In genomic region chr17:45896803-45897693, GRCh38 we compare ENCODE assay signal across 16 cellular contexts. TPM values are rescaled to one million over a fixed set of nuclear protein-coding genes. Genes with fewer than 3 reads are reported as not detected.
DNase-seq lines count a peak whose midpoint lies in the region; ATAC-seq lines count a peak whose summit lies in the region.
"Had no signal": no experiment of that assay in that cellular context is flagged by ENCODE, and none has a peak within 500 bp of the region (broad histone marks: within the 10 kb centered on the region; RNA-seq: fewer than 3 reads in every experiment).

No MANE protein-coding gene starts in this region.

- no peak overlapping the region for H3K27ac Mint-ChIP-seq in CD4-positive, alpha-beta memory T cell
- H3K27ac Mint-ChIP-seq in naive thymus-derived CD4-positive, alpha-beta T cell = no peak overlapping the region
- H3K27ac Mint-ChIP-seq: activated B cell treated with CpG ODN at 0.5 μM for 24 hours; stimulated activated naive B cell treated with anti-CD40 and anti-IgM and Interleukin-4, amounts not matched to agents 10 μg/mL and 1 μg/mL and 100 μg/mL, for 72 hours had no signal

- peaks cover 4 to 39% (median 23%) of the 10 kb centered on the region in 4 donors for H3K4me1 Mint-ChIP-seq in CD4-positive, alpha-beta memory T cell
- peaks cover 6 to 32% (median 22%) of the 10 kb centered on the region in 7 donors for H3K4me1 Mint-ChIP-seq in naive thymus-derived CD4-positive, alpha-beta T cell

- H3K9me3 Mint-ChIP-seq in CD4-positive, alpha-beta memory T cell = no peaks in the 10 kb centered on the region
- no peaks in the 10 kb centered on the region for H3K9me3 Mint-ChIP-seq in naive thymus-derived CD4-positive, alpha-beta T cell
- H3K9me3 Mint-ChIP-seq: activated B cell treated with CpG ODN at 0.5 μM for 24 hours; stimulated activated naive B cell treated with anti-CD40 and anti-IgM and Interleukin-4, amounts not matched to agents 10 μg/mL and 1 μg/mL and 100 μg/mL, for 72 hours had no signal

- peak overlapping the region; percentile 42 to 79 (median 62) for H3K4me3 Mint-ChIP-seq in CD4-positive, alpha-beta memory T cell
- peak overlapping the region; percentile 23 to 94 (median 67) for H3K4me3 Mint-ChIP-seq in naive thymus-derived CD4-positive, alpha-beta T cell

- ATAC-seq in naive thymus-derived CD4-positive, alpha-beta T cell = no peak
- no peak for ATAC-seq in HG02981 (IDR thresholded peaks at IDR 0.05; ENCODE audit: unreplicated experiment)
- ATAC-seq in GM18502 (IDR thresholded peaks at IDR 0.05; ENCODE audit: poor library complexity, unreplicated experiment) = no peak
- ATAC-seq: stimulated activated naive B cell treated with anti-CD40 and anti-IgM and Interleukin-4, amounts not matched to agents 10 μg/mL and 1 μg/mL and 100 μg/mL, for 72 hours had no signal

- intact Hi-C loops in CD4-positive, alpha-beta memory T cell (cut with micrococcal nuclease) = no loop called here
- intact Hi-C loops in naive thymus-derived CD4-positive, alpha-beta T cell (cut with micrococcal nuclease) = loop anchor here (10.0 kb wide), 2 partner anchors 48 to 112 kb away; partner anchors contain the start of gene CRHR1 (in 1 of the 2)

- CTCF ChIA-PET in CD4-positive, alpha-beta memory T cell (lab: Charles Lee; ENCODE audit: partially characterized antibody) = no interaction called here
- CTCF ChIA-PET in naive thymus-derived CD4-positive, alpha-beta T cell (lab: Charles Lee) = no interaction called here

- DNase-seq in CD4-positive, alpha-beta memory T cell = no peak
- DNase-seq in H7 = peak; percentile 76
- peak; percentile 51 for DNase-seq in cerebellar cortex (ENCODE audit: low spot score)
- DNase-seq in naive thymus-derived CD4-positive, alpha-beta T cell = no peak
- DNase-seq in UCSD-AML1 (lab: John Stamatoyannopoulos, UW; ENCODE audit: unreplicated experiment) = no peak
- no peak for DNase-seq in glomerular visceral epithelial cell (ENCODE audit: extremely low spot score)
- DNase-seq: activated B cell treated with CpG ODN at 0.5 μM for 24 hours; EL; RPMI8226; small intestine; stimulated activated naive B cell treated with anti-CD40 and anti-IgM and Interleukin-4, amounts not matched to agents 10 μg/mL and 1 μg/mL and 100 μg/mL, for 72 hours had no signal

- H3K27me3 Mint-ChIP-seq in CD4-positive, alpha-beta memory T cell = peaks cover 24 to 38% of the 10 kb centered on the region in 2 donors
- H3K27me3 Mint-ChIP-seq in naive thymus-derived CD4-positive, alpha-beta T cell = peaks cover 41 to 73% (median 43%) of the 10 kb centered on the region in 5 donors

- no peak overlapping the region for H3K27ac ChIP-seq in CD4-positive, alpha-beta memory T cell (ENCODE audit: low read depth, low read length)
- no peak overlapping the region for H3K27ac ChIP-seq in naive thymus-derived CD4-positive, alpha-beta T cell (ENCODE audit: low read depth, low read length)

- H3K36me3 Mint-ChIP-seq in CD4-positive, alpha-beta memory T cell = no peaks in the 10 kb centered on the region
- no peaks in the 10 kb centered on the region for H3K36me3 Mint-ChIP-seq in naive thymus-derived CD4-positive, alpha-beta T cell
- H3K36me3 Mint-ChIP-seq: stimulated activated naive B cell treated with anti-CD40 and anti-IgM and Interleukin-4, amounts not matched to agents 10 μg/mL and 1 μg/mL and 100 μg/mL, for 72 hours had no signal

- no peak overlapping the region for H3K4me3 ChIP-seq in CD4-positive, alpha-beta memory T cell (ENCODE audit: low read length in 2 of 2)
- H3K4me3 ChIP-seq in H7 (ENCODE audit: insufficient read depth, low read depth, low read length) = peak overlapping the region; percentile 40; the same call in 1 of the 2 replicates
- H3K4me3 ChIP-seq in naive thymus-derived CD4-positive, alpha-beta T cell (ENCODE audit: low read length) = no peak overlapping the region

- no peaks in the 10 kb centered on the region for H3K9me3 ChIP-seq in CD4-positive, alpha-beta memory T cell (ENCODE audit: control insufficient read depth in 1 of 2, low read length in 2 of 2)
- no peaks in the 10 kb centered on the region for H3K9me3 ChIP-seq in naive thymus-derived CD4-positive, alpha-beta T cell (ENCODE audit: control insufficient read depth in 2 of 3, low read length in 3 of 3)

- H3K27me3 ChIP-seq in CD4-positive, alpha-beta memory T cell (ENCODE audit: insufficient read depth, low read length) = peaks cover 35% of the 10 kb centered on the region
- H3K27me3 ChIP-seq in H7 (ENCODE audit: control insufficient read depth, insufficient read depth, low read length) = peaks cover 72% of the 10 kb centered on the region
- peaks cover 20 to 34% of the 10 kb centered on the region in 2 donors for H3K27me3 ChIP-seq in naive thymus-derived CD4-positive, alpha-beta T cell (ENCODE audit: control insufficient read depth in 2 of 2, insufficient read depth in 2 of 2, low read length in 2 of 2)

- POLR2A ChIA-PET in CD4-positive, alpha-beta memory T cell (lab: Charles Lee; ENCODE audit: partially characterized antibody) = no interaction called here
- POLR2A ChIA-PET in naive thymus-derived CD4-positive, alpha-beta T cell (lab: Charles Lee) = no interaction called here

- H3K36me3 ChIP-seq in CD4-positive, alpha-beta memory T cell (ENCODE audit: insufficient read depth, low read length) = no peaks in the 10 kb centered on the region
- no peaks in the 10 kb centered on the region for H3K36me3 ChIP-seq in H7 (replicated peaks; ENCODE audit: control insufficient read depth, insufficient read depth, low read length)
- H3K36me3 ChIP-seq in naive thymus-derived CD4-positive, alpha-beta T cell (ENCODE audit: control insufficient read depth in 2 of 3, insufficient read depth in 3 of 3, low read length in 3 of 3) = no peaks in the 10 kb centered on the region

- peaks cover 25% of the 10 kb centered on the region for H3K4me1 ChIP-seq in CD4-positive, alpha-beta memory T cell (ENCODE audit: insufficient read depth, low read length)
- H3K4me1 ChIP-seq in naive thymus-derived CD4-positive, alpha-beta T cell (ENCODE audit: control insufficient read depth in 2 of 2, insufficient read depth in 2 of 2, low read length in 2 of 2) = peaks cover 7 to 27% of the 10 kb centered on the region in 2 donors

RNA-seq across cellular contexts. Expression of gene MAPT, which starts 2.7 kb away (rescaled TPM):
- total RNA-seq in CD4-positive, alpha-beta memory T cell = 1 to 10 TPM; 1.9 to 2.1 TPM
- polyA plus RNA-seq in CD4-positive, alpha-beta memory T cell = under 1 TPM; 0.22 to 0.39 TPM
- total RNA-seq in H7 (2014; rRNA removed; shearing (Covaris generic)) = 0.85 and 3.1 TPM in 2 replicates
- 1 to 10 TPM in 3 of 5 experiments, under 1 TPM in 2; 0.27 to 1.3 (median 1.1) TPM for total RNA-seq in naive thymus-derived CD4-positive, alpha-beta T cell
- under 1 TPM; 0.12 to 0.80 TPM for polyA plus RNA-seq in naive thymus-derived CD4-positive, alpha-beta T cell

RNA-seq across cellular contexts. Expression of gene SPPL2C, which starts 52.4 kb away (rescaled TPM):
- not detected for total RNA-seq in CD4-positive, alpha-beta memory T cell
- polyA plus RNA-seq in CD4-positive, alpha-beta memory T cell = not detected
- total RNA-seq in H7 (2014; rRNA removed; shearing (Covaris generic)) = not detected in 2 replicates
- total RNA-seq in naive thymus-derived CD4-positive, alpha-beta T cell = not detected
- polyA plus RNA-seq in naive thymus-derived CD4-positive, alpha-beta T cell = not detected
- total RNA-seq: activated B cell treated with CpG ODN at 0.5 μM for 24 hours, epithelial cell of proximal tubule, H4, liver had no signal
- polyA plus RNA-seq: liver, small intestine had no signal

Comparison
In these comparisons a context has a peak if more than half of its experiments do, and no peak if none do; other contexts are left out.
1. DNase-seq: peak in H7 (single experiment) and cerebellar cortex (single experiment); none in CD4-positive, alpha-beta memory T cell (0 of 5), naive thymus-derived CD4-positive, alpha-beta T cell (0 of 9), UCSD-AML1 (single experiment) and glomerular visceral epithelial cell (single experiment).